ENCODE assay signal across 7 cellular contexts in the genomic region with DNA sequence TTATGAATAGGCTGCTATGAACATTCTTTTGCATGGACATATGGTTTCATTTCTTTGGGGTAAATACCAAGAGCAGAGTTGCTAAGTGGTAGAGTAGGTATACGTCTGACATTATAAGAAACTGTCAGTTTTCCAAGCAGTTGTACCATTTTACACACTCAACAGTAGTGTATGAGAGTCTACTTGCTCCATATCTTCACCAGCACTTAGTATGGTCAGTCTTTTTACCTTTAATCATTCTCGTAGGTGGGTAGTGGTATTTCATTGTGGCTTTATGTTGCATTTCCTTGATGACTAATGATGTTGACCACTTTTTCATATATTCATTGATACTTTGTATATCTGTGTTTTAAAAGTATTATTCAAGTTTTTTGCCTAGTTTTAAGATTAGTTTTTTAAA. TPM values are rescaled to one million over a fixed set of nuclear protein-coding genes. Genes with fewer than 3 reads are reported as not detected.
"Had no signal": no experiment of that assay in that cellular context is flagged by ENCODE, and none has a peak within 500 bp of the region (broad histone marks: within the 10 kb centered on the region; RNA-seq: fewer than 3 reads in every experiment).

No MANE protein-coding gene starts in this region.

- H3K4me3 ChIP-seq: GM12878 had no signal

- ATAC-seq: GM12878 had no signal

- DNase-seq: GDM1, GF-D8 had no signal

- FAIRE-seq: GM12878, GM12891, GM12892, GM18507, GM19239 had no signal

RNA-seq across cellular contexts. Expression of gene POU6F2, which starts 45.1 kb away (rescaled TPM):
- total RNA-seq: GM12878 had no signal
